ENCODE assay signal across 8 cellular contexts in the genomic region with DNA sequence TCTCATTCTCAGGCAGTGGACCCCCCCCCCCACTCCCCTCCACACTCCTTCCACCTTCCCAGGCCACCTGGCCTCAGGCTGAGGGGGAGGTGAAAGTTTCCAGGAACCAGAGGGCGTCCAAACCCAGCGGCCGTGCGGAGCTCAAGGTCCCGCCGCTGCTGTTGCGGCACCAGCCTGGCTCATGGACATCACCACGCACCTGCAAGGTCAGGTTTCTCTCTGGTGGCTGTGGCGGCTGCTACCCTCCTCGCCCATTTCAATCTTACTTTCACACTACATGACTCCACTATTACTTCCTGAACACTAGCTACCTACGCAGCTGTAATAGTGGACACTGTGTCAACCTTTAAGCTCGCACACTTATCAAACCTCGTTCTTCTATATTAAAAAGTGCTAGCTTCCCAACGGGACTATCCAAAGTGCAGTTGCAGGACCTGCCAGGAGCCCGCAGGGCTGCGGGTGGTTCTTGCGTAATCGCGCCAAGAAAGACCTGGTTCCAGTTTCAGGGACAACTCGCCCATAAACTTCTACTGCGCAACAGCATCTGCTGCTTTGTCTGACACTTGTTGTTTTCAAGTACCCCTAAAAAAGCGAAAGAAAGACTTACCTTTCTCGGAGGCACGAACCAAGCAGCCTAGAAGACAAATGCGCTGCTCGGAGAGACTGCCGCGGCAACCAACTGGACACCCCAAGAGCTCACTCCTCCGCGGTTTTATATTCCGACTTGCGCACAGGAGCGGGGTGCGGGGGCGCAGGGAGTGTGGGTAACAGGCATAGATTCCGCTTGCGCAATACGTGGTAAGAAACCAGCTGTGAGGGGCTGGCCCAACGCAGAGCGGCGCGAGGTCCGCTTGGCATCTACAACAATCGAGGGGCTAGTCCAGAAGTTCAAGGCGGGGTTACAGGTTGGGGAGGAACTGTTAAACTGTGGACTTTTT. TPM values are rescaled to one million over a fixed set of nuclear protein-coding genes. Genes with fewer than 3 reads are reported as not detected.
DNase-seq lines count a peak whose midpoint lies in the region; ATAC-seq and TF ChIP-seq lines count a peak whose summit lies in the region.

A gene with protein sequence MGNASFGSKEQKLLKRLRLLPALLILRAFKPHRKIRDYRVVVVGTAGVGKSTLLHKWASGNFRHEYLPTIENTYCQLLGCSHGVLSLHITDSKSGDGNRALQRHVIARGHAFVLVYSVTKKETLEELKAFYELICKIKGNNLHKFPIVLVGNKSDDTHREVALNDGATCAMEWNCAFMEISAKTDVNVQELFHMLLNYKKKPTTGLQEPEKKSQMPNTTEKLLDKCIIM (minus strand): TSS at position 687 of the 938 bp plus-strand sequence. CDS start 3,330 bp downstream, outside the sequence.

- H3K36me3 Mint-ChIP-seq in MCF 10A (ENCODE audit: insufficient read depth, unreplicated experiment), result peaks cover 6% of the 10 kb centered on the region
- H3K36me3 Mint-ChIP-seq in stimulated activated naive CD8-positive, alpha-beta T cell treated with anti-CD3 and anti-CD28 coated beads, Interleukin-15, Interleukin-2, amounts not matched to agents 100 ng/mL and 50 ng/mL, for 24 hours (ENCODE audit: low read depth), result no peaks in the 10 kb centered on the region
- H3K36me3 Mint-ChIP-seq in stimulated activated effector memory CD8-positive, alpha-beta T cell treated with anti-CD3 and anti-CD28 coated beads, Interleukin-12 subunit alpha, Interleukin-12 subunit beta, amount 100 ng/mL, for 72 hours, result no peaks in the 10 kb centered on the region

- no peaks in the 10 kb centered on the region for H3K4me1 Mint-ChIP-seq in MCF 10A (ENCODE audit: insufficient read depth, unreplicated experiment)
- H3K4me1 Mint-ChIP-seq in stimulated activated naive CD8-positive, alpha-beta T cell treated with anti-CD3 and anti-CD28 coated beads, Interleukin-15, Interleukin-2, amounts not matched to agents 100 ng/mL and 50 ng/mL, for 24 hours (ENCODE audit: low read depth), result peaks cover 12% of the 10 kb centered on the region
- H3K4me1 Mint-ChIP-seq in stimulated activated effector memory CD8-positive, alpha-beta T cell treated with anti-CD3 and anti-CD28 coated beads, Interleukin-12 subunit alpha, Interleukin-12 subunit beta, amount 100 ng/mL, for 72 hours, result no peaks in the 10 kb centered on the region

- H3K4me3 Mint-ChIP-seq in MCF 10A (ENCODE audit: unreplicated experiment), result peak within 1 kb of the TSS; percentile 62
- H3K4me3 Mint-ChIP-seq in stimulated activated naive CD8-positive, alpha-beta T cell treated with anti-CD3 and anti-CD28 coated beads, Interleukin-15, Interleukin-2, amounts not matched to agents 100 ng/mL and 50 ng/mL, for 24 hours, result peak within 1 kb of the TSS; percentile 55
- no peak within 1 kb of the TSS for H3K4me3 Mint-ChIP-seq in stimulated activated effector memory CD8-positive, alpha-beta T cell treated with anti-CD3 and anti-CD28 coated beads, Interleukin-12 subunit alpha, Interleukin-12 subunit beta, amount 100 ng/mL, for 72 hours

- DNase-seq in LNCaP clone FGC (ENCODE audit: low read depth) (no peak), MCF 10A (ENCODE audit: unreplicated experiment) (peak; percentile 45), iPS-NIHi7 (ENCODE audit: extremely low spot score) (peak; percentile 22), NCI-H1694 treated with DMSO at 0.1 percent for 48 hours (lab: John Stamatoyannopoulos, UW) (no peak)
- DNase-seq in stimulated activated effector memory CD8-positive, alpha-beta T cell treated with anti-CD3 and anti-CD28 coated beads, Interleukin-12 subunit alpha, Interleukin-12 subunit beta, amount 100 ng/mL, for 72 hours (ENCODE audit: low spot score in 2 of 2), result no peak
- no peak for DNase-seq in stimulated activated CD4-positive, alpha-beta T cell treated with anti-CD3 and anti-CD28 coated beads, Interleukin-12 subunit alpha, Interleukin-12 subunit beta, amount 100 ng/mL, for 4 hours

- intact Hi-C loops in MCF 10A (cut with micrococcal nuclease), result no loop called here

- no peak within 1 kb of the TSS for H3K27ac Mint-ChIP-seq in MCF 10A (ENCODE audit: low read depth, unreplicated experiment)
- no peak within 1 kb of the TSS for H3K27ac Mint-ChIP-seq in stimulated activated naive CD8-positive, alpha-beta T cell treated with anti-CD3 and anti-CD28 coated beads, Interleukin-15, Interleukin-2, amounts not matched to agents 100 ng/mL and 50 ng/mL, for 24 hours
- H3K27ac Mint-ChIP-seq in stimulated activated effector memory CD8-positive, alpha-beta T cell treated with anti-CD3 and anti-CD28 coated beads, Interleukin-12 subunit alpha, Interleukin-12 subunit beta, amount 100 ng/mL, for 72 hours, result no peak within 1 kb of the TSS

- no peak for ATAC-seq in stimulated activated effector memory CD8-positive, alpha-beta T cell treated with anti-CD3 and anti-CD28 coated beads, Interleukin-12 subunit alpha, Interleukin-12 subunit beta, amount 100 ng/mL, for 72 hours
- ATAC-seq in GM21529 (IDR thresholded peaks at IDR 0.05; ENCODE audit: unreplicated experiment), result no peak

- CTCF ChIA-PET in MCF 10A (lab: Yijun Ruan, JAX), result interaction anchor here (0.8 kb wide), 1 partner anchor 46 kb away, joined by 8 read pairs; no protein-coding TSS in a partner anchor

- BruUV-seq in MCF 10A (replicated peaks; lab: Mats Ljungman, UMichigan), result no TSS peak

- H3K4me3 ChIP-seq in LNCaP clone FGC (ENCODE audit: low read depth, low read length), result peak within 1 kb of the TSS; percentile 21

- no peaks in the 10 kb centered on the region for H3K9me3 Mint-ChIP-seq in MCF 10A (ENCODE audit: unreplicated experiment)
- peaks cover 4% of the 10 kb centered on the region for H3K9me3 Mint-ChIP-seq in stimulated activated naive CD8-positive, alpha-beta T cell treated with anti-CD3 and anti-CD28 coated beads, Interleukin-15, Interleukin-2, amounts not matched to agents 100 ng/mL and 50 ng/mL, for 24 hours
- H3K9me3 Mint-ChIP-seq in stimulated activated effector memory CD8-positive, alpha-beta T cell treated with anti-CD3 and anti-CD28 coated beads, Interleukin-12 subunit alpha, Interleukin-12 subunit beta, amount 100 ng/mL, for 72 hours, result peaks cover 3% of the 10 kb centered on the region

- no peaks in the 10 kb centered on the region for H3K27me3 Mint-ChIP-seq in MCF 10A (ENCODE audit: insufficient read depth, unreplicated experiment)
- H3K27me3 Mint-ChIP-seq in stimulated activated naive CD8-positive, alpha-beta T cell treated with anti-CD3 and anti-CD28 coated beads, Interleukin-15, Interleukin-2, amounts not matched to agents 100 ng/mL and 50 ng/mL, for 24 hours, result peaks cover 30% of the 10 kb centered on the region

- POLR2A ChIA-PET in MCF 10A (lab: Yijun Ruan, JAX), result no interaction called here

- TF ChIP-seq CTCF in LNCaP clone FGC (IDR thresholded peaks at IDR 0.05; ENCODE audit: control insufficient read depth, extremely low read depth, insufficient read depth), result no peak
- TF ChIP-seq CTCF in MCF 10A (IDR thresholded peaks at IDR 0.05; ENCODE audit: unreplicated experiment), result no peak

RNA-seq across cellular contexts. Expression of the gene that starts here (rescaled TPM):
- not detected in 2 replicates for total RNA-seq in MCF 10A (2022)

Comparison
In these comparisons a context has a peak if more than half of its experiments do, and no peak if none do; other contexts are left out.
1. Peak in DNase-seq in MCF 10A; RNA of the gene not detected or under 1 TPM.